In genomic region chr11:92295175-92296137, GRCh38 we compare ENCODE assay signal across 20 cellular contexts.
DNase-seq lines count a peak whose midpoint lies in the region; FAIRE-seq and TF ChIP-seq lines count a peak whose summit lies in the region.
"Had no signal": no experiment of that assay in that cellular context is flagged by ENCODE, and none has a peak within 500 bp of the region (broad histone marks: within the 10 kb centered on the region; RNA-seq: fewer than 3 reads in every experiment).

No MANE protein-coding gene starts in this region.

- POLR2A ChIA-PET in GM10248 (lab: Yijun Ruan, JAX): no interaction called here

- peak overlapping the region; percentile 24 for H2AFZ ChIP-seq in osteoblast (ENCODE audit: low read length)

- H3K4me1 ChIP-seq in esophagus muscularis mucosa: no peaks in the 10 kb centered on the region
- H3K4me1 ChIP-seq in osteoblast (ENCODE audit: insufficient read depth, low read length): peaks cover 20% of the 10 kb centered on the region

- CTCF ChIA-PET in GM10248 (lab: Yijun Ruan, JAX): interaction anchor here (1.1 to 1.3 kb wide), 2 partner anchors 9 to 12 kb away, joined by 3 read pairs; no protein-coding TSS in a partner anchor

- H3K27me3 Mint-ChIP-seq in activated CD4-positive, alpha-beta T cell treated with anti-CD3 and anti-CD28 coated beads, Interleukin-2, amount 10 ng/mL, durations not matched to agents 24 days and 14 days: no peaks in the 10 kb centered on the region
- H3K27me3 Mint-ChIP-seq: activated B cell treated with CpG ODN at 0.5 μM for 24 hours; activated CD8-positive, alpha-beta memory T cell treated with anti-CD3 and anti-CD28 coated beads, Interleukin-2, amount 10 ng/mL, durations not matched to agents 7 days and 5 days; CD8-positive, alpha-beta memory T cell; progenitor cell of endocrine pancreas had no signal

- H3K27me3 ChIP-seq in esophagus muscularis mucosa: no peaks in the 10 kb centered on the region
- no peaks in the 10 kb centered on the region for H3K27me3 ChIP-seq in osteoblast (ENCODE audit: insufficient read depth, low read length)

- H3K4me1 Mint-ChIP-seq in activated CD4-positive, alpha-beta T cell treated with anti-CD3 and anti-CD28 coated beads, Interleukin-2, amount 10 ng/mL, durations not matched to agents 24 days and 14 days: no peaks in the 10 kb centered on the region
- H3K4me1 Mint-ChIP-seq: activated B cell treated with CpG ODN at 0.5 μM for 24 hours; activated CD8-positive, alpha-beta memory T cell treated with anti-CD3 and anti-CD28 coated beads, Interleukin-2, amount 10 ng/mL, durations not matched to agents 7 days and 5 days; CD8-positive, alpha-beta memory T cell; naive B cell had no signal

- H3K4me3 ChIP-seq in esophagus muscularis mucosa (no peak overlapping the region), osteoblast (ENCODE audit: insufficient read depth, low read length) (peak overlapping the region; percentile 24)

- no peak overlapping the region for H3K27ac ChIP-seq in esophagus muscularis mucosa (replicated peaks in 1 of 4)
- H3K27ac ChIP-seq in osteoblast (ENCODE audit: low read depth, low read length): no peak overlapping the region

- H3K9me3 ChIP-seq in esophagus muscularis mucosa (peaks cover 0 to 6% (median 0%) of the 10 kb centered on the region in 4 donors), osteoblast (ENCODE audit: low read depth, low read length) (no peaks in the 10 kb centered on the region)

- H3K36me3 Mint-ChIP-seq in activated CD4-positive, alpha-beta T cell treated with anti-CD3 and anti-CD28 coated beads, Interleukin-2, amount 10 ng/mL, durations not matched to agents 24 days and 14 days (ENCODE audit: low read depth): no peaks in the 10 kb centered on the region
- H3K36me3 Mint-ChIP-seq: activated CD8-positive, alpha-beta memory T cell treated with anti-CD3 and anti-CD28 coated beads, Interleukin-2, amount 10 ng/mL, durations not matched to agents 7 days and 5 days; CD8-positive, alpha-beta memory T cell; naive B cell had no signal

- H3K9me3 Mint-ChIP-seq in activated CD4-positive, alpha-beta T cell treated with anti-CD3 and anti-CD28 coated beads, Interleukin-2, amount 10 ng/mL, durations not matched to agents 24 days and 14 days: no peaks in the 10 kb centered on the region
- H3K9me3 Mint-ChIP-seq: activated T-helper 2 cell treated with anti-CD3 and anti-CD28 coated beads, Interferon-gamma antibody, Interleukin-2, Interleukin-4, amounts not matched to agents 10 μg/mL and 5 μg/mL and 100 μg/mL, durations not matched to agents 14 hours and 24 hours and 36 hours had no signal

- H4K20me1 ChIP-seq in osteoblast (ENCODE audit: insufficient read depth, low read length): no peaks in the 10 kb centered on the region

- TF ChIP-seq CTCF in esophagus muscularis mucosa (IDR thresholded peaks at IDR 0.05): no peak
- no peak for TF ChIP-seq CTCF in osteoblast (IDR thresholded peaks at IDR 0.05; ENCODE audit: extremely low read depth, low read depth, low read length)
- no peak for TF ChIP-seq CTCF in GM10248 (IDR thresholded peaks at IDR 0.05; ENCODE audit: control extremely low read depth, extremely low read depth, low read depth, missing control alignments)

- no peak overlapping the region for H3K4me3 Mint-ChIP-seq in activated CD4-positive, alpha-beta T cell treated with anti-CD3 and anti-CD28 coated beads, Interleukin-2, amount 10 ng/mL, durations not matched to agents 24 days and 14 days
- H3K4me3 Mint-ChIP-seq: activated B cell treated with CpG ODN at 0.5 μM for 24 hours; activated CD8-positive, alpha-beta memory T cell treated with anti-CD3 and anti-CD28 coated beads, Interleukin-2, amount 10 ng/mL, durations not matched to agents 7 days and 5 days; CD8-positive, alpha-beta memory T cell; naive B cell had no signal

- no peaks in the 10 kb centered on the region for H3K36me3 ChIP-seq in esophagus muscularis mucosa
- no peaks in the 10 kb centered on the region for H3K36me3 ChIP-seq in osteoblast (ENCODE audit: insufficient read depth, low read length)

- TF ChIP-seq POLR2A in esophagus muscularis mucosa (IDR thresholded peaks at IDR 0.05; ENCODE audit: low read depth): no peak

- peak overlapping the region; percentile 56 for H3K4me2 ChIP-seq in osteoblast (ENCODE audit: insufficient read depth, low read length)

- TF ChIP-seq EP300 in esophagus muscularis mucosa (IDR thresholded peaks at IDR 0.05): no peak

- 75% methylated on average over 8 of the region's 8 CpGs for WGBS in esophagus muscularis mucosa

- DNase-seq in Daoy (ENCODE audit: low read depth) (peak; percentile 26), RCC 7860 (ENCODE audit: low spot score) (peak; percentile 19), esophagus muscularis mucosa (ENCODE audit: extremely low spot score) (peak; percentile 75), osteoblast (ENCODE audit: insufficient read length, low spot score, missing footprints) (no peak), GM10248 (ENCODE audit: extremely low spot score) (no peak), germinal center (ENCODE audit: low spot score) (no peak)
- no peak for DNase-seq in activated CD4-positive, alpha-beta T cell treated with anti-CD3 and anti-CD28 coated beads, Interleukin-2, amount 50 U/mL, for 4 hours
- DNase-seq in activated CD4-positive, alpha-beta T cell treated with anti-CD3 and anti-CD28 coated beads, Interleukin-2, amount 10 ng/mL, durations not matched to agents 24 days and 14 days: no peak
- DNase-seq: ACHN; activated B cell treated with CpG ODN at 0.5 μM for 24 hours; activated CD8-positive, alpha-beta memory T cell treated with anti-CD3 and anti-CD28 coated beads, Interleukin-2, amount 10 ng/mL, durations not matched to agents 7 days and 5 days; amniotic stem cell; CD8-positive, alpha-beta memory T cell; MM.1S; naive B cell; NCI-H446 treated with DMSO at 0.1 percent for 48 hours; SHP77; stimulated activated naive CD4-positive, alpha-beta T cell treated with Interleukin-2 at 50 U/mL for 16 hours had no signal

- peak; percentile 35 for FAIRE-seq in RCC 7860 (lab: Jason Lieb, UNC)

- no peak overlapping the region for H3K27ac Mint-ChIP-seq in activated CD4-positive, alpha-beta T cell treated with anti-CD3 and anti-CD28 coated beads, Interleukin-2, amount 10 ng/mL, durations not matched to agents 24 days and 14 days
- H3K27ac Mint-ChIP-seq: activated B cell treated with CpG ODN at 0.5 μM for 24 hours; activated CD8-positive, alpha-beta memory T cell treated with anti-CD3 and anti-CD28 coated beads, Interleukin-2, amount 10 ng/mL, durations not matched to agents 7 days and 5 days; activated T-helper 2 cell treated with anti-CD3 and anti-CD28 coated beads, Interferon-gamma antibody, Interleukin-2, Interleukin-4, amounts not matched to agents 10 μg/mL and 5 μg/mL and 100 μg/mL, durations not matched to agents 14 hours and 24 hours and 36 hours; CD8-positive, alpha-beta memory T cell; naive B cell; progenitor cell of endocrine pancreas had no signal

- intact Hi-C loops in esophagus muscularis mucosa (cut with DNase I): no loop called here
- intact Hi-C loops in activated CD4-positive, alpha-beta T cell treated with anti-CD3 and anti-CD28 coated beads, Interleukin-2, amount 10 ng/mL, durations not matched to agents 24 days and 14 days (cut with micrococcal nuclease): no loop called here

- no peaks in the 10 kb centered on the region for H3K79me2 ChIP-seq in osteoblast (ENCODE audit: insufficient read depth, low read length)

Comparison
In these comparisons a context has a peak if more than half of its experiments do, and no peak if none do; other contexts are left out.
1. DNase-seq: peak in Daoy (single experiment), RCC 7860 (single experiment) and esophagus muscularis mucosa (single experiment); none in osteoblast (single experiment), activated CD4-positive, alpha-beta T cell treated with anti-CD3 and anti-CD28 coated beads, Interleukin-2, amount 50 U/mL, for 4 hours (0 of 2), GM10248 (single experiment), activated CD4-positive, alpha-beta T cell treated with anti-CD3 and anti-CD28 coated beads, Interleukin-2, amount 10 ng/mL, durations not matched to agents 24 days and 14 days (single experiment) and germinal center (single experiment).